In genomic region chr1:52306227-52307006, GRCh38 we compare ENCODE assay signal across 14 cellular contexts. TPM values are rescaled to one million over a fixed set of nuclear protein-coding genes. Genes with fewer than 3 reads are reported as not detected.
A peak's percentile ranks its signal among the peaks of the same experiment; 100 is the strongest.
DNase-seq lines count a peak whose midpoint lies in the region; ATAC-seq, FAIRE-seq and TF ChIP-seq lines count a peak whose summit lies in the region.
"Had no signal": no experiment of that assay in that cellular context is flagged by ENCODE, and none has a peak within 500 bp of the region (broad histone marks: within the 10 kb centered on the region; RNA-seq: fewer than 3 reads in every experiment).

No MANE protein-coding gene starts in this region.

- no peak for TF ChIP-seq POLR2A in lower leg skin (IDR thresholded peaks at IDR 0.05)

- no peaks in the 10 kb centered on the region for H3K9me3 Mint-ChIP-seq in neural progenitor cell
- H3K9me3 Mint-ChIP-seq: activated CD4-positive, alpha-beta memory T cell treated with anti-CD3 and anti-CD28 coated beads, Interleukin-2, amount 10 ng/mL, durations not matched to agents 7 days and 5 days; activated T-helper 2 cell treated with anti-CD3 and anti-CD28 coated beads, Interferon-gamma antibody, Interleukin-2, Interleukin-4, amounts not matched to agents 10 μg/mL and 5 μg/mL and 100 μg/mL, durations not matched to agents 14 hours and 24 hours and 36 hours had no signal

- H2BK15ac ChIP-seq in mesenchymal stem cell (ENCODE audit: low read depth, poor library complexity, severe bottlenecking) = no peak overlapping the region

- no peak overlapping the region for H3K9ac ChIP-seq in mesenchymal stem cell (ENCODE audit: low read length)
- no peak overlapping the region for H3K9ac ChIP-seq in neural progenitor cell

- no peak overlapping the region for H3K4me2 ChIP-seq in mesenchymal stem cell (ENCODE audit: low read length, poor library complexity, severe bottlenecking)
- no peak overlapping the region for H3K4me2 ChIP-seq in neural progenitor cell

- H2BK120ac ChIP-seq in mesenchymal stem cell (ENCODE audit: low read depth, low read length) = no peak overlapping the region

- intact Hi-C loops in lower leg skin (cut with DNase I; ENCODE audit: low total_unique reads) = no loop called here

- H3K23ac ChIP-seq in mesenchymal stem cell (ENCODE audit: low read length in 2 of 2) = no peak overlapping the region

- FAIRE-seq in bronchial epithelial cell (lab: Jason Lieb, UNC) = peak; percentile 32
- FAIRE-seq: endothelial cell of umbilical vein, GM12892 had no signal

- H3K79me1 ChIP-seq in mesenchymal stem cell (replicated peaks; ENCODE audit: low read length, poor library complexity, severe bottlenecking) = no peaks in the 10 kb centered on the region

- no peak overlapping the region for H3K4me3 Mint-ChIP-seq in neural progenitor cell
- H3K4me3 Mint-ChIP-seq: activated CD4-positive, alpha-beta memory T cell treated with anti-CD3 and anti-CD28 coated beads, Interleukin-2, amount 10 ng/mL, durations not matched to agents 7 days and 5 days; B cell had no signal

- H2AK5ac ChIP-seq in mesenchymal stem cell (ENCODE audit: low read length, severe bottlenecking) = no peak overlapping the region

- H3K36me3 ChIP-seq in bronchial epithelial cell (ENCODE audit: control insufficient read depth, insufficient read depth, low read length) = peaks cover 4% of the 10 kb centered on the region
- H3K36me3 ChIP-seq in mesenchymal stem cell (ENCODE audit: control insufficient read depth in 1 of 2, insufficient read depth in 2 of 2, low read depth in 1 of 2, low read length in 2 of 2) = peaks cover 17 to 41% of the 10 kb centered on the region in 2 experiments
- no peaks in the 10 kb centered on the region for H3K36me3 ChIP-seq in neural progenitor cell

- H3K14ac ChIP-seq in mesenchymal stem cell (ENCODE audit: low read length in 2 of 2) = no peak overlapping the region

- H3K27me3 Mint-ChIP-seq in neural progenitor cell (ENCODE audit: insufficient read depth, low read depth) = peaks cover 4% of the 10 kb centered on the region
- H3K27me3 Mint-ChIP-seq: activated CD4-positive, alpha-beta memory T cell treated with anti-CD3 and anti-CD28 coated beads, Interleukin-2, amount 10 ng/mL, durations not matched to agents 7 days and 5 days had no signal

- H3K27ac ChIP-seq in mesenchymal stem cell (ENCODE audit: low read length, poor library complexity, severe bottlenecking) (no peak overlapping the region), neural progenitor cell (no peak overlapping the region)

- no peaks in the 10 kb centered on the region for H3F3A ChIP-seq in neural progenitor cell (ENCODE audit: low read depth)

- no peak overlapping the region for H4K8ac ChIP-seq in mesenchymal stem cell (ENCODE audit: low read length)

- no peak overlapping the region for H3K4me3 ChIP-seq in bronchial epithelial cell (ENCODE audit: low read depth, low read length)
- H3K4me3 ChIP-seq in mesenchymal stem cell (ENCODE audit: insufficient read depth in 1 of 2, low read depth in 1 of 2, low read length in 2 of 2) = no peak overlapping the region
- H3K4me3 ChIP-seq in neural progenitor cell = no peak overlapping the region
- H3K4me3 ChIP-seq in lower leg skin (ENCODE audit: low read depth, poor library complexity, severe bottlenecking) = no peak overlapping the region

- H3K4me1 Mint-ChIP-seq in neural progenitor cell = no peaks in the 10 kb centered on the region
- H3K4me1 Mint-ChIP-seq: activated CD4-positive, alpha-beta memory T cell treated with anti-CD3 and anti-CD28 coated beads, Interleukin-2, amount 10 ng/mL, durations not matched to agents 7 days and 5 days; B cell had no signal

- no peak overlapping the region for H2BK12ac ChIP-seq in mesenchymal stem cell (ENCODE audit: low read length in 2 of 2)

- H3K4me1 ChIP-seq in mesenchymal stem cell (ENCODE audit: control insufficient read depth, insufficient read depth, low read depth, low read length) (peaks cover 2% of the 10 kb centered on the region), neural progenitor cell (no peaks in the 10 kb centered on the region)

- H3K27ac Mint-ChIP-seq in neural progenitor cell = no peak overlapping the region
- H3K27ac Mint-ChIP-seq: activated CD4-positive, alpha-beta memory T cell treated with anti-CD3 and anti-CD28 coated beads, Interleukin-2, amount 10 ng/mL, durations not matched to agents 7 days and 5 days; activated T-helper 2 cell treated with anti-CD3 and anti-CD28 coated beads, Interferon-gamma antibody, Interleukin-2, Interleukin-4, amounts not matched to agents 10 μg/mL and 5 μg/mL and 100 μg/mL, durations not matched to agents 14 hours and 24 hours and 36 hours; B cell had no signal

- H3K9me3 ChIP-seq in mesenchymal stem cell (ENCODE audit: control insufficient read depth, low read length) = no peaks in the 10 kb centered on the region
- H3K9me3 ChIP-seq in neural progenitor cell (ENCODE audit: low read depth) = no peaks in the 10 kb centered on the region

- in situ Hi-C loops in G401 (cut with HindIII; ENCODE audit: low sequenced_read_pairs) = no loop called here

- no peaks in the 10 kb centered on the region for H3K79me2 ChIP-seq in neural progenitor cell (ENCODE audit: low read depth)

- no peak overlapping the region for H2AFZ ChIP-seq in mesenchymal stem cell (ENCODE audit: low read depth, low read length)
- no peak overlapping the region for H2AFZ ChIP-seq in neural progenitor cell (replicated peaks)

- DNase-seq in G401 (ENCODE audit: low spot score) = peak; percentile 4
- DNase-seq in NCI-H345 (lab: John Stamatoyannopoulos, UW) = peak; percentile 64
- DNase-seq in bronchial epithelial cell (ENCODE audit: low read depth) = no peak
- DNase-seq in mesenchymal stem cell = no peak
- no peak for DNase-seq in neural progenitor cell (ENCODE audit: low spot score)
- no peak for DNase-seq in lower leg skin (ENCODE audit: low spot score in 2 of 2)
- DNase-seq: activated CD4-positive, alpha-beta memory T cell treated with anti-CD3 and anti-CD28 coated beads, Interleukin-2, amount 10 ng/mL, durations not matched to agents 7 days and 5 days; amniotic stem cell; EL had no signal

- peak overlapping the region; percentile 57 for H4K91ac ChIP-seq in mesenchymal stem cell (ENCODE audit: low read length)

- H4K20me1 ChIP-seq in neural progenitor cell (ENCODE audit: low read depth) = no peaks in the 10 kb centered on the region

- H3K27me3 ChIP-seq in bronchial epithelial cell (ENCODE audit: control insufficient read depth, insufficient read depth, low read length) (no peaks in the 10 kb centered on the region), mesenchymal stem cell (ENCODE audit: control insufficient read depth in 1 of 2, insufficient read depth in 1 of 2, low read length in 2 of 2) (no peaks in the 10 kb centered on the region), neural progenitor cell (no peaks in the 10 kb centered on the region)

- H3K36me3 Mint-ChIP-seq in neural progenitor cell = peaks cover 3% of the 10 kb centered on the region

- no peak overlapping the region for H3K4ac ChIP-seq in mesenchymal stem cell (ENCODE audit: low read depth in 1 of 2, low read length in 2 of 2)

- TF ChIP-seq CTCF in bronchial epithelial cell (IDR thresholded peaks at IDR 0.05; ENCODE audit: insufficient read depth, low read length, severe bottlenecking) = no peak
- TF ChIP-seq CTCF in neural progenitor cell (IDR thresholded peaks at IDR 0.05) = no peak
- TF ChIP-seq CTCF in lower leg skin (IDR thresholded peaks at IDR 0.05) = no peak

- ATAC-seq in GM19395 (IDR thresholded peaks at IDR 0.05; ENCODE audit: unreplicated experiment) = no peak

- no peak overlapping the region for H3K18ac ChIP-seq in mesenchymal stem cell (ENCODE audit: low read depth in 1 of 2, low read length in 2 of 2)

- no peak overlapping the region for H2BK5ac ChIP-seq in mesenchymal stem cell (ENCODE audit: low read depth, low read length, poor library complexity, severe bottlenecking)

- WGBS in mesenchymal stem cell = 97% methylated on average over 11 of the region's 11 CpGs
- 81 to 89% methylated on average over 10 to 11 of the region's 11 CpGs for WGBS in lower leg skin, 2 donors

RNA-seq across cellular contexts. Expression of gene CC2D1B, which starts 59.6 kb away (rescaled TPM):
- 25.9 and 37.3 TPM in 2 replicates for total RNA-seq in G401 (2014; rRNA removed; shearing (Covaris generic))
- total RNA-seq in bronchial epithelial cell (26.0 and 32.4 TPM in 2 replicates), neural progenitor cell (ENCODE audit: low replicate concordance) (9.4 and 15.9 TPM in 2 replicates), lower leg skin (10 to 100 TPM; 16.6 to 29.8 (median 25.1) TPM)
- 16.4 TPM for polyA plus RNA-seq in mesenchymal stem cell (2013, experiment 1 of 2)
- polyA plus RNA-seq in mesenchymal stem cell (2013, experiment 2 of 2) = 15.3 TPM

Comparison
In these comparisons a context has a peak if more than half of its experiments do, and no peak if none do; other contexts are left out.
1. DNase-seq: peak in G401 (single experiment) and NCI-H345 (single experiment); none in bronchial epithelial cell (single experiment), mesenchymal stem cell (single experiment), neural progenitor cell (single experiment) and lower leg skin (0 of 2).